In the genomic region with DNA sequence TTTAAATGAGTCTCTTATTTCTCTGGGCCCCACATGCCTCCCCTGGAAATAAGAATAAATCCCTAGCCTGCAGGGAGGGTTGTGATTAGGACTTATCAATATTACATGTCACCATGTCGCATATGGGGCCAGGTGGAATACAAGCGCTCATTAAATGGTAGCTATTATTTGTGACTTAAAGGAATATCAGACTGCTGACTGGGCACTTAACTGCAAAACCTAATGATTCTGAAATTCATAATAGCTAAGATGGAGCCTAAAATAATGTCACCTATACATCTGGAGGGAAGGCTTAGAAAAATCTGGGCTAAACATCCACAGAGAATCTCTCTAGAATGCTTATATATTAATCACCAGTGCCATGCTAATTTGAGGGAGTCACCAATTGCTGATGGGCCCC, we compare ENCODE assay signal across 35 cellular contexts.
"Had no signal": no experiment of that assay in that cellular context is flagged by ENCODE, and none has a peak within 500 bp of the region (broad histone marks: within the 10 kb centered on the region; RNA-seq: fewer than 3 reads in every experiment).

No MANE protein-coding gene starts in this region.

- H3K9me3 ChIP-seq: adrenal gland, body of pancreas, colonic mucosa, esophagus squamous epithelium, gastroesophageal sphincter had no signal

- H3K36me3 ChIP-seq: adrenal gland, colonic mucosa, esophagus squamous epithelium, gastroesophageal sphincter had no signal

- H3K4me3 Mint-ChIP-seq: activated CD4-positive, alpha-beta memory T cell treated with anti-CD3 and anti-CD28 coated beads for 36 hours; activated CD4-positive, alpha-beta T cell treated with anti-CD3 and anti-CD28 coated beads for 36 hours; activated CD4-positive, alpha-beta T cell treated with anti-CD3 and anti-CD28 coated beads, Interleukin-2, amount 10 ng/mL, durations not matched to agents 24 days and 14 days; activated CD8-positive, alpha-beta memory T cell treated with anti-CD3 and anti-CD28 coated beads, Interleukin-2, amount 10 ng/mL, durations not matched to agents 7 days and 5 days; activated CD8-positive, alpha-beta T cell treated with anti-CD3 and anti-CD28 coated beads, Interleukin-2, amount 10 ng/mL, durations not matched to agents 7 days and 5 days; activated naive CD4-positive, alpha-beta T cell treated with anti-CD3 and anti-CD28 coated beads for 36 hours; activated naive CD4-positive, alpha-beta T cell treated with anti-CD3 and anti-CD28 coated beads, Interleukin-2, amount 50 U/mL, for 24 hours; activated naive CD8-positive, alpha-beta T cell treated with anti-CD3 and anti-CD28 coated beads for 36 hours; activated naive CD8-positive, alpha-beta T cell treated with anti-CD3 and anti-CD28 coated beads, Interleukin-2, amount 50 U/mL, for 24 hours; activated T-helper 1 cell treated with anti-CD3 and anti-CD28 coated beads, Interleukin-12 subunit alpha, Interleukin-12 subunit beta, Interleukin-2, Interleukin-4 antibody, amounts not matched to agents 30 ng/mL and 10 ng/mL and 1 ng/mL, durations not matched to agents 14 hours and 24 hours and 36 hours; T-helper 2 cell treated with Interferon-gamma antibody and Interleukin-4, amounts not matched to agents 5 μg/mL and 100 μg/mL, for 36 hours had no signal

- H3K27ac Mint-ChIP-seq: activated CD4-positive, alpha-beta memory T cell treated with anti-CD3 and anti-CD28 coated beads for 36 hours; activated CD4-positive, alpha-beta T cell treated with anti-CD3 and anti-CD28 coated beads for 36 hours; activated CD4-positive, alpha-beta T cell treated with anti-CD3 and anti-CD28 coated beads, Interleukin-2, amount 10 ng/mL, durations not matched to agents 24 days and 14 days; activated CD8-positive, alpha-beta memory T cell treated with anti-CD3 and anti-CD28 coated beads, Interleukin-2, amount 10 ng/mL, durations not matched to agents 7 days and 5 days; activated CD8-positive, alpha-beta T cell treated with anti-CD3 and anti-CD28 coated beads, Interleukin-2, amount 10 ng/mL, durations not matched to agents 7 days and 5 days; activated naive CD4-positive, alpha-beta T cell treated with anti-CD3 and anti-CD28 coated beads for 36 hours; activated naive CD4-positive, alpha-beta T cell treated with anti-CD3 and anti-CD28 coated beads, Interleukin-2, amount 50 U/mL, for 24 hours; activated naive CD8-positive, alpha-beta T cell treated with anti-CD3 and anti-CD28 coated beads for 36 hours; activated naive CD8-positive, alpha-beta T cell treated with anti-CD3 and anti-CD28 coated beads, Interleukin-2, amount 50 U/mL, for 24 hours; activated T-helper 1 cell treated with anti-CD3 and anti-CD28 coated beads, Interleukin-12 subunit alpha, Interleukin-12 subunit beta, Interleukin-2, Interleukin-4 antibody, amounts not matched to agents 30 ng/mL and 10 ng/mL and 1 ng/mL, durations not matched to agents 14 hours and 24 hours and 36 hours; activated T-helper 2 cell treated with anti-CD3 and anti-CD28 coated beads, Interferon-gamma antibody, Interleukin-2, Interleukin-4, amounts not matched to agents 10 μg/mL and 5 μg/mL and 100 μg/mL, durations not matched to agents 14 hours and 24 hours and 36 hours; T-helper 2 cell treated with Interferon-gamma antibody and Interleukin-4, amounts not matched to agents 5 μg/mL and 100 μg/mL, for 36 hours had no signal

- H3K27me3 Mint-ChIP-seq: activated naive CD4-positive, alpha-beta T cell treated with anti-CD3 and anti-CD28 coated beads, Interleukin-2, amount 50 U/mL, for 24 hours had no signal

- H3K27ac ChIP-seq: adrenal gland, body of pancreas, colonic mucosa, epithelial cell of prostate, esophagus squamous epithelium, gastroesophageal sphincter had no signal

- H3K4me1 Mint-ChIP-seq: activated naive CD8-positive, alpha-beta T cell treated with anti-CD3 and anti-CD28 coated beads, Interleukin-2, amount 50 U/mL, for 24 hours had no signal

- H3K9me3 Mint-ChIP-seq: activated CD4-positive, alpha-beta memory T cell treated with anti-CD3 and anti-CD28 coated beads for 36 hours; activated CD4-positive, alpha-beta T cell treated with anti-CD3 and anti-CD28 coated beads, Interleukin-2, amount 10 ng/mL, durations not matched to agents 24 days and 14 days; activated naive CD4-positive, alpha-beta T cell treated with anti-CD3 and anti-CD28 coated beads for 36 hours; activated naive CD4-positive, alpha-beta T cell treated with anti-CD3 and anti-CD28 coated beads, Interleukin-2, amount 50 U/mL, for 24 hours; activated naive CD8-positive, alpha-beta T cell treated with anti-CD3 and anti-CD28 coated beads for 36 hours; activated naive CD8-positive, alpha-beta T cell treated with anti-CD3 and anti-CD28 coated beads, Interleukin-2, amount 50 U/mL, for 24 hours; activated T-helper 1 cell treated with anti-CD3 and anti-CD28 coated beads, Interleukin-12 subunit alpha, Interleukin-12 subunit beta, Interleukin-2, Interleukin-4 antibody, amounts not matched to agents 30 ng/mL and 10 ng/mL and 1 ng/mL, durations not matched to agents 14 hours and 24 hours and 36 hours; activated T-helper 2 cell treated with anti-CD3 and anti-CD28 coated beads, Interferon-gamma antibody, Interleukin-2, Interleukin-4, amounts not matched to agents 10 μg/mL and 5 μg/mL and 100 μg/mL, durations not matched to agents 14 hours and 24 hours and 36 hours; T-helper 2 cell treated with Interferon-gamma antibody and Interleukin-4, amounts not matched to agents 5 μg/mL and 100 μg/mL, for 36 hours had no signal

- FAIRE-seq: endometrium, endothelial cell of umbilical vein had no signal

- H3K4me3 ChIP-seq: adrenal gland, body of pancreas, colonic mucosa, esophagus squamous epithelium, gastroesophageal sphincter had no signal

- DNase-seq: activated CD4-positive, alpha-beta memory T cell treated with anti-CD3 and anti-CD28 coated beads for 36 hours; activated CD4-positive, alpha-beta T cell treated with anti-CD3 and anti-CD28 coated beads for 36 hours; activated CD4-positive, alpha-beta T cell treated with anti-CD3 and anti-CD28 coated beads, Interleukin-2, amount 10 ng/mL, durations not matched to agents 24 days and 14 days; activated CD4-positive, CD25-positive, alpha-beta regulatory T cell; activated CD4-positive, CD25-positive, alpha-beta regulatory T cell treated with anti-CD3 and anti-CD28 coated beads, Interleukin-2, amount 50 U/mL, for 72 hours; activated CD8-positive, alpha-beta memory T cell treated with anti-CD3 and anti-CD28 coated beads, Interleukin-2, amount 10 ng/mL, durations not matched to agents 7 days and 5 days; activated CD8-positive, alpha-beta memory T cell treated with anti-CD3 and anti-CD28 coated beads, Interleukin-2, amount 50 U/mL, for 4 hours; activated CD8-positive, alpha-beta T cell treated with anti-CD3 and anti-CD28 coated beads, Interleukin-2, amount 10 ng/mL, durations not matched to agents 7 days and 5 days; activated effector memory CD4-positive, alpha-beta T cell treated with anti-CD3 and anti-CD28 coated beads, Interleukin-2, amount 50 U/mL, for 16 hours; activated naive CD4-positive, alpha-beta T cell treated with anti-CD3 and anti-CD28 coated beads for 36 hours; activated naive CD8-positive, alpha-beta T cell treated with anti-CD3 and anti-CD28 coated beads for 36 hours; activated naive CD8-positive, alpha-beta T cell treated with anti-CD3 and anti-CD28 coated beads, Interleukin-2, amount 50 U/mL, for 24 hours; activated T-cell treated with anti-CD3 and anti-CD28 coated beads, Interleukin-2, amount 50 U/mL, for 1 hour; activated T-cell treated with anti-CD3 and anti-CD28 coated beads, Interleukin-2, amount 50 U/mL, for 48 hours; adrenal gland; amygdala; aorta; body of pancreas; caudate nucleus; cerebellar nuclear complex; colonic mucosa; effector CD8-positive, alpha-beta T cell; esophagus squamous epithelium; foreskin melanocyte; head of caudate nucleus; hippocampal formation; T1000 had no signal

- H3K27me3 ChIP-seq: adrenal gland, body of pancreas, colonic mucosa had no signal

- ATAC-seq: activated CD4-positive, alpha-beta T cell treated with anti-CD3 and anti-CD28 coated beads for 36 hours; activated CD8-positive, alpha-beta memory T cell treated with anti-CD3 and anti-CD28 coated beads, Interleukin-2, amount 10 ng/mL, durations not matched to agents 7 days and 5 days; activated CD8-positive, alpha-beta T cell treated with anti-CD3 and anti-CD28 coated beads, Interleukin-2, amount 10 ng/mL, durations not matched to agents 7 days and 5 days; activated naive CD8-positive, alpha-beta T cell treated with anti-CD3 and anti-CD28 coated beads, Interleukin-2, amount 50 U/mL, for 24 hours; body of pancreas; gastroesophageal sphincter had no signal

- H3K4me1 ChIP-seq: body of pancreas, colonic mucosa, esophagus squamous epithelium had no signal

- H3K36me3 Mint-ChIP-seq: activated CD4-positive, alpha-beta memory T cell treated with anti-CD3 and anti-CD28 coated beads for 36 hours; activated CD8-positive, alpha-beta memory T cell treated with anti-CD3 and anti-CD28 coated beads, Interleukin-2, amount 10 ng/mL, durations not matched to agents 7 days and 5 days; activated naive CD4-positive, alpha-beta T cell treated with anti-CD3 and anti-CD28 coated beads, Interleukin-2, amount 50 U/mL, for 24 hours; activated naive CD8-positive, alpha-beta T cell treated with anti-CD3 and anti-CD28 coated beads for 36 hours had no signal
